In genomic region chr12:90965204-90965603, GRCh38 we compare ENCODE assay signal across 32 cellular contexts. TPM values are rescaled to one million over a fixed set of nuclear protein-coding genes. Genes with fewer than 3 reads are reported as not detected.
DNase-seq lines count a peak whose midpoint lies in the region; ATAC-seq, FAIRE-seq and TF ChIP-seq lines count a peak whose summit lies in the region.
"Had no signal": no experiment of that assay in that cellular context is flagged by ENCODE, and none has a peak within 500 bp of the region (broad histone marks: within the 10 kb centered on the region; RNA-seq: fewer than 3 reads in every experiment).

No MANE protein-coding gene starts in this region.

- TF ChIP-seq RAD21 in SK-N-SH (IDR thresholded peaks at IDR 0.05; ENCODE audit: low read length) (no peak), IMR-90 (IDR thresholded peaks at IDR 0.05; ENCODE audit: low read length) (no peak), GM12878 (IDR thresholded peaks at IDR 0.05; ENCODE audit: insufficient read depth, low read depth, low read length) (no peak)

- no peak overlapping the region for H2BK120ac ChIP-seq in IMR-90 (ENCODE audit: low read depth, low read length)

- H3K27me3 ChIP-seq in SK-N-SH (ENCODE audit: insufficient read depth) (no peaks in the 10 kb centered on the region), IMR-90 (ENCODE audit: control insufficient read depth, insufficient read depth, low read length) (no peaks in the 10 kb centered on the region), GM12878 (replicated peaks in 1 of 2; ENCODE audit: control insufficient read depth in 2 of 2, insufficient read depth in 2 of 2, low read length in 1 of 2) (no peaks in the 10 kb centered on the region)
- H3K27me3 ChIP-seq: BE2C, SJSA1 had no signal

- intact Hi-C loops in IMR-90 (cut with micrococcal nuclease), result no loop called here
- intact Hi-C loops in GM12878 (cut with micrococcal nuclease; ENCODE audit: unreplicated experiment), result no loop called here

- no peak overlapping the region for H2BK20ac ChIP-seq in IMR-90 (ENCODE audit: low read depth, low read length)

- H3K36me3 ChIP-seq in SK-N-SH (replicated peaks in 1 of 2; ENCODE audit: control insufficient read depth in 1 of 2, insufficient read depth in 2 of 2, low read length in 1 of 2) (no peaks in the 10 kb centered on the region), IMR-90 (ENCODE audit: control insufficient read depth, insufficient read depth, low read length) (no peaks in the 10 kb centered on the region), GM12878 (ENCODE audit: control insufficient read depth in 2 of 2, insufficient read depth in 2 of 2, low read length in 1 of 2) (no peaks in the 10 kb centered on the region)
- H3K36me3 ChIP-seq: BE2C, left ventricle myocardium inferior, SJSA1 had no signal

- H3K9me2 ChIP-seq in SK-N-SH, result no peaks in the 10 kb centered on the region

- no peak overlapping the region for H4K8ac ChIP-seq in IMR-90 (ENCODE audit: low read depth in 2 of 2, low read length in 2 of 2)

- 79% methylated on average over 2 of the region's 2 CpGs for WGBS in SK-N-SH (ENCODE audit: low lambda C conversion rate)
- WGBS in IMR-90 (ENCODE audit: extremely low coverage in 2 of 2, insufficient read length in 1 of 2), 2 experiments, result no CpG with 5 or more reads among the region's 2 CpGs
- WGBS in GM12878 (ENCODE audit: insufficient coverage, insufficient replicate concordance, low lambda C conversion rate, missing lambda C conversion rate), result 17% methylated on average over 2 of the region's 2 CpGs

- H3K14ac ChIP-seq in IMR-90 (replicated peaks; ENCODE audit: low read depth, low read length), result no peak overlapping the region

- ATAC-seq in SK-N-SH treated with all-trans-retinoic acid at 6 μM for 48 hours (no peak), HG02870 (IDR thresholded peaks at IDR 0.05; ENCODE audit: unreplicated experiment) (peak; percentile 63), IMR-90 (ENCODE audit: low read depth) (no peak), GM12878 (peak; percentile 53; the same call in 2 of the 3 replicates)
- ATAC-seq: activated CD4-positive, CD25-positive, alpha-beta regulatory T cell treated with anti-CD3 and anti-CD28 coated beads, Interleukin-2, amount 50 U/mL, for 24 hours; activated CD8-positive, alpha-beta T cell treated with anti-CD3 and anti-CD28 coated beads for 36 hours; HCT116; stimulated activated effector memory CD8-positive, alpha-beta T cell treated with anti-CD3 and anti-CD28 coated beads, Interleukin-12 subunit alpha, Interleukin-12 subunit beta, amount 100 ng/mL, for 72 hours had no signal

- H3K79me2 ChIP-seq in SK-N-SH (ENCODE audit: insufficient read depth) (no peaks in the 10 kb centered on the region), GM12878 (ENCODE audit: control insufficient read depth, insufficient read depth, low read length) (no peaks in the 10 kb centered on the region)

- TF ChIP-seq CTCF in SK-N-SH (IDR thresholded peaks at IDR 0.05) (no peak), IMR-90 (conservative IDR thresholded peaks at IDR 0.05; ENCODE audit: low read depth, low read length) (no peak), GM12878 (IDR thresholded peaks at IDR 0.05 in 2 of 3, conservative IDR thresholded peaks at IDR 0.05 in 1 of 3; ENCODE audit: control insufficient read depth in 2 of 3, extremely low read depth in 1 of 3, insufficient read depth in 1 of 3, low read depth in 3 of 3, low read length in 3 of 3) (no peak), RWPE1 (conservative IDR thresholded peaks at IDR 0.05; ENCODE audit: low read depth) (no peak)

- no peak overlapping the region for H3K18ac ChIP-seq in IMR-90 (ENCODE audit: low read depth, low read length)

- no peak overlapping the region for H2AK5ac ChIP-seq in IMR-90 (ENCODE audit: low read depth, low read length)

- no peak for DNase-seq in SK-N-SH
- DNase-seq in IMR-90, result no peak
- DNase-seq in GM12878 (ENCODE audit: low read depth, low spot score), result no peak
- no peak for DNase-seq in NCI-H82 (lab: John Stamatoyannopoulos, UW)
- no peak for DNase-seq in RWPE1 (ENCODE audit: low spot score)
- DNase-seq in mesenteric fat pad (ENCODE audit: low spot score), result no peak
- DNase-seq: activated CD8-positive, alpha-beta T cell treated with anti-CD3 and anti-CD28 coated beads for 36 hours; activated naive CD4-positive, alpha-beta T cell treated with anti-CD3 and anti-CD28 coated beads, Interleukin-2, amount 10 ng/mL, durations not matched to agents 7 days and 5 days; activated T-cell treated with anti-CD3 and anti-CD28 coated beads, Interleukin-2, amount 50 U/mL, for 1 hour; anterior cingulate cortex; BE2C; Caco-2; caudate nucleus; DND-41; immature natural killer cell; left ventricle myocardium inferior; NCI-H1436; NCI-H526; PC-9 had no signal

- CTCF ChIA-PET in SK-N-SH (lab: Yijun Ruan, JAX) (interaction anchor here (0.7 to 1.1 kb wide), 2 partner anchors 12 to 13 kb away, joined by 3 read pairs; no protein-coding TSS in a partner anchor), IMR-90 (lab: Yijun Ruan, JAX) (no interaction called here), GM12878 (lab: Yijun Ruan, JAX) (interaction anchor here (1.0 kb wide), 1 partner anchor 143 kb away, joined by 3 read pairs; no protein-coding TSS in a partner anchor), RWPE1 (lab: Yijun Ruan, JAX) (no interaction called here)

- dilution Hi-C loops in IMR-90 (cut with HindIII; ENCODE audit: low sequenced_read_pairs, unreplicated experiment), result no loop called here

- H3K4me2 ChIP-seq in SK-N-SH (no peak overlapping the region), IMR-90 (ENCODE audit: low read depth, low read length) (no peak overlapping the region), GM12878 (ENCODE audit: control insufficient read depth, insufficient read depth) (no peak overlapping the region)
- H3K4me2 ChIP-seq: PC-9 had no signal

- no peak for FAIRE-seq in GM12878 (lab: Jason Lieb, UNC)
- FAIRE-seq: A204.1 had no signal

- no peak overlapping the region for H2AK9ac ChIP-seq in IMR-90 (replicated peaks; ENCODE audit: low read depth, low read length, poor library complexity)

- H3K9ac ChIP-seq in SK-N-SH (no peak overlapping the region), IMR-90 (ENCODE audit: low read depth, low read length) (no peak overlapping the region), GM12878 (ENCODE audit: control insufficient read depth, insufficient read depth, low read length) (no peak overlapping the region)

- no peak overlapping the region for H2BK15ac ChIP-seq in IMR-90 (ENCODE audit: low read depth, low read length)

- peaks cover 0 to 3% of the 10 kb centered on the region in 2 experiments; a peak in 2 of 4 replicates for H3K4me1 ChIP-seq in SK-N-SH (ENCODE audit: control insufficient read depth in 1 of 2, insufficient read depth in 2 of 2, low read depth in 1 of 2, low read length in 1 of 2)
- peaks cover 1% of the 10 kb centered on the region; the same call in 1 of the 2 replicates for H3K4me1 ChIP-seq in IMR-90 (ENCODE audit: control insufficient read depth, insufficient read depth, low read length)
- no peaks in the 10 kb centered on the region for H3K4me1 ChIP-seq in GM12878 (ENCODE audit: control insufficient read depth, insufficient read depth, low read length)
- H3K4me1 ChIP-seq: BE2C, Caco-2, left ventricle myocardium inferior had no signal

- H4K20me1 ChIP-seq in SK-N-SH (ENCODE audit: insufficient read depth), result no peaks in the 10 kb centered on the region
- no peaks in the 10 kb centered on the region for H4K20me1 ChIP-seq in IMR-90 (ENCODE audit: insufficient read depth, low read length)
- no peaks in the 10 kb centered on the region for H4K20me1 ChIP-seq in GM12878 (ENCODE audit: control insufficient read depth, insufficient read depth)

- H2AFZ ChIP-seq in SK-N-SH (ENCODE audit: low read depth) (no peak overlapping the region), IMR-90 (replicated peaks; ENCODE audit: low read length, poor library complexity) (no peak overlapping the region), GM12878 (ENCODE audit: control insufficient read depth, low read depth, low read length) (no peak overlapping the region)
- H2AFZ ChIP-seq: PC-9 had no signal

- RAD21 ChIA-PET in GM12878 (lab: Charles Lee; ENCODE audit: unreplicated experiment), result no interaction called here

- TF ChIP-seq EP300 in SK-N-SH (IDR thresholded peaks at IDR 0.05; ENCODE audit: borderline replicate concordance in 1 of 2, low read depth in 1 of 2, low read length in 1 of 2) (no peak), GM12878 (IDR thresholded peaks at IDR 0.05; ENCODE audit: borderline replicate concordance in 1 of 2, control insufficient read depth in 1 of 2, low read depth in 2 of 2, low read length in 2 of 2) (no peak)

- no peak overlapping the region for H3K4ac ChIP-seq in IMR-90 (ENCODE audit: low read depth, low read length)

- no TSS peak for BruUV-seq in IMR-90 (replicated peaks; lab: Mats Ljungman, UMichigan)
- BruUV-seq in GM12878 (replicated peaks; lab: Mats Ljungman, UMichigan), result no TSS peak

- TF ChIP-seq POLR2A in IMR-90 (IDR thresholded peaks at IDR 0.05; ENCODE audit: low read depth, low read length) (no peak), GM12878 (IDR thresholded peaks at IDR 0.05; ENCODE audit: low read depth, low read length) (no peak)

- H3K4me3 ChIP-seq in SK-N-SH (ENCODE audit: low read depth in 2 of 2, low read length in 1 of 2) (no peak overlapping the region), IMR-90 (ENCODE audit: insufficient read depth, low read depth, low read length) (no peak overlapping the region), GM12878 (no peak overlapping the region)
- H3K4me3 ChIP-seq: left ventricle myocardium inferior, PC-9, SJSA1 had no signal

- no peak overlapping the region for H2BK5ac ChIP-seq in IMR-90 (ENCODE audit: low read depth, low read length, poor library complexity, severe bottlenecking)

- H3F3A ChIP-seq in SK-N-SH (replicated peaks; ENCODE audit: insufficient read depth), result no peaks in the 10 kb centered on the region

- H3K56ac ChIP-seq in IMR-90 (ENCODE audit: extremely low read depth, insufficient read depth, low read length), result no peak overlapping the region

- H3K9me3 ChIP-seq in SK-N-SH (no peaks in the 10 kb centered on the region), IMR-90 (ENCODE audit: control insufficient read depth, insufficient read depth, low read length) (no peaks in the 10 kb centered on the region), GM12878 (replicated peaks; ENCODE audit: control insufficient read depth, insufficient read depth, low read length) (no peaks in the 10 kb centered on the region)
- H3K9me3 ChIP-seq: BE2C, Caco-2, left ventricle myocardium inferior, SJSA1 had no signal

- SMC1A ChIA-PET in GM12878 (lab: Charles Lee; ENCODE audit: uncharacterized antibody, unreplicated experiment), result no interaction called here

- POLR2A ChIA-PET in SK-N-SH (lab: Yijun Ruan, JAX), result no interaction called here
- POLR2A ChIA-PET in IMR-90 (lab: Charles Lee; ENCODE audit: unreplicated experiment), result no interaction called here
- POLR2A ChIA-PET in GM12878 (lab: Charles Lee), result no interaction called here
- POLR2A ChIA-PET in RWPE1 (lab: Yijun Ruan, JAX; ENCODE audit: low non-redundant PET), result no interaction called here

- no peak overlapping the region for H4K91ac ChIP-seq in IMR-90 (ENCODE audit: insufficient read depth, low read depth, low read length)

- H4K5ac ChIP-seq in IMR-90 (ENCODE audit: low read depth, low read length), result no peak overlapping the region

- in situ Hi-C loops in IMR-90 (cut with MboI; ENCODE audit: low sequenced_read_pairs) (loop anchor here (25.0 kb wide), 1 partner anchor 1672 kb away; no protein-coding TSS in a partner anchor), GM12878 (cut with MboI) (no loop called here)

- no peak overlapping the region for H3K27ac ChIP-seq in SK-N-SH (ENCODE audit: low read depth in 2 of 2, low read length in 1 of 2)
- H3K27ac ChIP-seq in IMR-90 (ENCODE audit: insufficient read depth, low read length), result no peak overlapping the region
- H3K27ac ChIP-seq in GM12878 (ENCODE audit: control insufficient read depth, insufficient read depth), result no peak overlapping the region
- H3K27ac ChIP-seq in RWPE1, result no peak overlapping the region
- H3K27ac ChIP-seq: left ventricle myocardium inferior, PC-9, SJSA1 had no signal

- no peak overlapping the region for H3K23ac ChIP-seq in IMR-90 (ENCODE audit: low read depth, low read length)

- H3K79me1 ChIP-seq in IMR-90 (ENCODE audit: low read depth in 1 of 2, low read length in 2 of 2), result no peaks in the 10 kb centered on the region

- no peaks in the 10 kb centered on the region for H3K9me1 ChIP-seq in IMR-90 (ENCODE audit: insufficient read depth, low read length)

RNA-seq across cellular contexts. Expression of gene CCER1, which starts 10.2 kb away (rescaled TPM):
- polyA plus RNA-seq in SK-N-SH (2012; rRNA removed) (not detected in 2 replicates), IMR-90 (2012; rRNA removed) (not detected in 2 replicates), GM12878 (2011; rRNA removed) (not detected in 2 replicates), GM12878 (2014; fragmentation: Illumina TruSeq; extraction: Trizol) (0.01 TPM in 1 of 2 replicates, not detected in the other), GM12878 (2014; fragmentation: Nextera tagmentation; extraction: Ambion mirVana) (not detected), GM12878 (2014; rRNA removed) (not detected in 2 replicates), GM12878 (2016; fragmentation: Nextera tagmentation; extraction: Ambion mirVana) (not detected)
- polyA plus RNA-seq in SK-N-SH (2012; cell fraction: cytosol; rRNA removed), result not detected in 2 replicates
- not detected in 2 replicates for polyA plus RNA-seq in SK-N-SH (2012; cell fraction: nucleus; rRNA removed)
- total RNA-seq in IMR-90 (2012; rRNA removed) (not detected in 2 replicates), GM12878 (2014; rRNA removed) (not detected in 2 replicates), GM12878 (2014; rRNA removed; fragmentation: Illumina TruSeq; extraction: Trizol) (not detected in 2 replicates), GM12878 (2021) (not detected in 2 replicates), mesenteric fat pad (not detected)
- not detected in 2 replicates for polyA plus RNA-seq in IMR-90 (2012; cell fraction: cytosol; rRNA removed)
- not detected in 2 replicates for polyA plus RNA-seq in IMR-90 (2012; cell fraction: nucleus; rRNA removed; ENCODE audit: low replicate concordance)
- total RNA-seq in GM12878 (2013; cell fraction: nucleolus; rRNA removed), result not detected in 2 replicates
- polyA plus RNA-seq in GM12878 (2011; ENCODE audit: low read depth), result not detected
- not detected in 2 replicates for polyA plus RNA-seq in GM12878 (2011; cell fraction: cytosol; rRNA removed)
- not detected in 2 replicates for polyA plus RNA-seq in GM12878 (2011; cell fraction: nucleus; rRNA removed)
- polyA plus RNA-seq in GM12878 (2012), result 0.03 TPM in 1 of 2 replicates, not detected in the other
- not detected in 2 replicates for polyA minus RNA-seq in GM12878 (2011; rRNA and poly(A)+ RNA removed)
- not detected in 2 replicates for polyA minus RNA-seq in GM12878 (2011; cell fraction: cytosol; rRNA and poly(A)+ RNA removed)
- polyA minus RNA-seq in GM12878 (2011; cell fraction: nucleus; rRNA and poly(A)+ RNA removed), result not detected in 2 replicates
- total RNA-seq: activated CD8-positive, alpha-beta T cell treated with anti-CD3 and anti-CD28 coated beads for 36 hours; Caco-2; dermis microvascular lymphatic vessel endothelial cell; fibroblast of villous mesenchyme; left ventricle myocardium inferior; mucosa of gallbladder; neural crest cell; PC-9; progenitor cell of endocrine pancreas; SJSA1; temporal lobe had no signal
- polyA plus RNA-seq: immature natural killer cell had no signal

RNA-seq across cellular contexts. Expression of gene EPYC, which starts 39.6 kb away (rescaled TPM):
- polyA plus RNA-seq in SK-N-SH (2012; rRNA removed) (not detected in 2 replicates), IMR-90 (2012; rRNA removed) (not detected in 2 replicates), GM12878 (2011; rRNA removed) (not detected in 2 replicates), GM12878 (2014; fragmentation: Illumina TruSeq; extraction: Trizol) (not detected in 2 replicates), GM12878 (2014; fragmentation: Nextera tagmentation; extraction: Ambion mirVana) (not detected), GM12878 (2014; rRNA removed) (not detected in 2 replicates), GM12878 (2016; fragmentation: Nextera tagmentation; extraction: Ambion mirVana) (not detected)
- 0.03 TPM in 1 of 2 replicates, not detected in the other for polyA plus RNA-seq in SK-N-SH (2012; cell fraction: cytosol; rRNA removed)
- polyA plus RNA-seq in SK-N-SH (2012; cell fraction: nucleus; rRNA removed), result not detected in 2 replicates
- total RNA-seq in IMR-90 (2012; rRNA removed) (not detected in 2 replicates), GM12878 (2014; rRNA removed) (not detected in 2 replicates), GM12878 (2014; rRNA removed; fragmentation: Illumina TruSeq; extraction: Trizol) (not detected in 2 replicates), GM12878 (2021) (not detected in 2 replicates), mesenteric fat pad (not detected)
- polyA plus RNA-seq in IMR-90 (2012; cell fraction: cytosol; rRNA removed), result not detected in 2 replicates
- not detected in 2 replicates for polyA plus RNA-seq in IMR-90 (2012; cell fraction: nucleus; rRNA removed; ENCODE audit: low replicate concordance)
- total RNA-seq in GM12878 (2013; cell fraction: nucleolus; rRNA removed), result not detected in 2 replicates
- polyA plus RNA-seq in GM12878 (2011; ENCODE audit: low read depth), result not detected
- not detected in 2 replicates for polyA plus RNA-seq in GM12878 (2011; cell fraction: cytosol; rRNA removed)
- polyA plus RNA-seq in GM12878 (2011; cell fraction: nucleus; rRNA removed), result not detected in 2 replicates
- not detected in 2 replicates for polyA plus RNA-seq in GM12878 (2012)
- polyA minus RNA-seq in GM12878 (2011; rRNA and poly(A)+ RNA removed), result not detected in 2 replicates
- polyA minus RNA-seq in GM12878 (2011; cell fraction: cytosol; rRNA and poly(A)+ RNA removed), result not detected in 2 replicates
- not detected in 2 replicates for polyA minus RNA-seq in GM12878 (2011; cell fraction: nucleus; rRNA and poly(A)+ RNA removed)
- total RNA-seq: activated CD8-positive, alpha-beta T cell treated with anti-CD3 and anti-CD28 coated beads for 36 hours; Caco-2; dermis microvascular lymphatic vessel endothelial cell; fibroblast of villous mesenchyme; left ventricle myocardium inferior; mucosa of gallbladder; neural crest cell; PC-9; progenitor cell of endocrine pancreas; temporal lobe had no signal
- polyA plus RNA-seq: immature natural killer cell had no signal

Comparison
In these comparisons a context has a peak if more than half of its experiments do, and no peak if none do; other contexts are left out.
1. ATAC-seq: peak in HG02870 (single experiment) and GM12878 (single experiment); none in SK-N-SH treated with all-trans-retinoic acid at 6 μM for 48 hours (single experiment) and IMR-90 (single experiment).
2. CTCF ChIA-PET loops: an anchor here in SK-N-SH (0.7 to 1.1 kb wide) and GM12878 (1.0 kb wide); none called in IMR-90 and RWPE1.